Comparison of ENCODE assay signal across 22 cellular contexts in genomic region chr5:141853895-141854626, GRCh38. TPM values are rescaled to one million over a fixed set of nuclear protein-coding genes. Genes with fewer than 3 reads are reported as not detected.
"Had no signal": no experiment of that assay in that cellular context is flagged by ENCODE, and none has a peak within 500 bp of the region (broad histone marks: within the 10 kb centered on the region; RNA-seq: fewer than 3 reads in every experiment).

No MANE protein-coding gene starts in this region.

- H3K4me1 Mint-ChIP-seq: activated T-helper 17 cell treated with anti-CD3 and anti-CD28 coated beads, Interleukin-2, amount 50 U/mL, for 72 hours had no signal

- H3K27ac Mint-ChIP-seq: activated CD4-positive, alpha-beta T cell treated with anti-CD3 and anti-CD28 coated beads, Interleukin-2, amount 10 ng/mL, durations not matched to agents 24 days and 14 days; activated CD8-positive, alpha-beta T cell treated with anti-CD3 and anti-CD28 coated beads for 36 hours; activated naive CD8-positive, alpha-beta T cell treated with anti-CD3 and anti-CD28 coated beads for 36 hours; activated T-helper 17 cell treated with anti-CD3 and anti-CD28 coated beads, Interleukin-2, amount 50 U/mL, for 72 hours; stimulated activated memory B cell treated with anti-CD40 and anti-IgM and Interleukin-4, amounts not matched to agents 10 μg/mL and 1 μg/mL and 100 μg/mL, for 72 hours had no signal

- H3K9me3 ChIP-seq: body of pancreas, ovary, right lobe of liver, thoracic aorta had no signal

- H3K4me3 ChIP-seq: body of pancreas, ovary, right lobe of liver, smooth muscle cell, thoracic aorta had no signal

- H3K9me3 Mint-ChIP-seq: activated CD4-positive, alpha-beta T cell treated with anti-CD3 and anti-CD28 coated beads, Interleukin-2, amount 10 ng/mL, durations not matched to agents 24 days and 14 days; activated CD8-positive, alpha-beta T cell treated with anti-CD3 and anti-CD28 coated beads for 36 hours; activated naive CD8-positive, alpha-beta T cell treated with anti-CD3 and anti-CD28 coated beads for 36 hours; activated T-helper 17 cell treated with anti-CD3 and anti-CD28 coated beads, Interleukin-2, amount 50 U/mL, for 72 hours; stimulated activated memory B cell treated with anti-CD40 and anti-IgM and Interleukin-4, amounts not matched to agents 10 μg/mL and 1 μg/mL and 100 μg/mL, for 72 hours had no signal

- H3K27ac ChIP-seq: body of pancreas, ovary, right lobe of liver, thoracic aorta had no signal

- H3K4me2 ChIP-seq: smooth muscle cell had no signal

- H3K36me3 Mint-ChIP-seq: activated naive CD8-positive, alpha-beta T cell treated with anti-CD3 and anti-CD28 coated beads for 36 hours; stimulated activated memory B cell treated with anti-CD40 and anti-IgM and Interleukin-4, amounts not matched to agents 10 μg/mL and 1 μg/mL and 100 μg/mL, for 72 hours had no signal

- H3K36me3 ChIP-seq: ovary, right lobe of liver, thoracic aorta had no signal

- DNase-seq: activated CD4-positive, alpha-beta T cell treated with anti-CD3 and anti-CD28 coated beads, Interleukin-2, amount 10 ng/mL, durations not matched to agents 24 days and 14 days; activated CD8-positive, alpha-beta T cell treated with anti-CD3 and anti-CD28 coated beads for 36 hours; activated naive CD4-positive, alpha-beta T cell; activated naive CD8-positive, alpha-beta T cell treated with anti-CD3 and anti-CD28 coated beads for 36 hours; activated T-cell treated with anti-CD3 and anti-CD28 coated beads, Interleukin-2, amount 50 U/mL, for 1 hour; amygdala; body of pancreas; erythroblast; foreskin melanocyte; glutamatergic neuron; hippocampal formation; kidney glomerular epithelial cell; left ventricle myocardium superior; ovary; stimulated activated CD4-positive, alpha-beta T cell treated with anti-CD3 and anti-CD28 coated beads, Interleukin-4, amount 100 ng/mL, for 24 hours; T1000 had no signal

- H3K27me3 ChIP-seq: body of pancreas, ovary, right lobe of liver had no signal

- H3K27me3 Mint-ChIP-seq: activated CD4-positive, alpha-beta T cell treated with anti-CD3 and anti-CD28 coated beads, Interleukin-2, amount 10 ng/mL, durations not matched to agents 24 days and 14 days; activated CD8-positive, alpha-beta T cell treated with anti-CD3 and anti-CD28 coated beads for 36 hours; activated naive CD8-positive, alpha-beta T cell treated with anti-CD3 and anti-CD28 coated beads for 36 hours had no signal

- H3K4me3 Mint-ChIP-seq: activated CD4-positive, alpha-beta T cell treated with anti-CD3 and anti-CD28 coated beads, Interleukin-2, amount 10 ng/mL, durations not matched to agents 24 days and 14 days; activated CD8-positive, alpha-beta T cell treated with anti-CD3 and anti-CD28 coated beads for 36 hours; activated naive CD8-positive, alpha-beta T cell treated with anti-CD3 and anti-CD28 coated beads for 36 hours; activated T-helper 17 cell treated with anti-CD3 and anti-CD28 coated beads, Interleukin-2, amount 50 U/mL, for 72 hours; stimulated activated memory B cell treated with anti-CD40 and anti-IgM and Interleukin-4, amounts not matched to agents 10 μg/mL and 1 μg/mL and 100 μg/mL, for 72 hours had no signal

- ATAC-seq: activated CD8-positive, alpha-beta T cell treated with anti-CD3 and anti-CD28 coated beads for 36 hours; activated T-helper 17 cell treated with anti-CD3 and anti-CD28 coated beads, Interleukin-2, amount 50 U/mL, for 72 hours; body of pancreas; left ventricle myocardium superior; right lobe of liver; stimulated activated memory B cell treated with anti-CD40 and anti-IgM and Interleukin-4, amounts not matched to agents 10 μg/mL and 1 μg/mL and 100 μg/mL, for 72 hours had no signal

RNA-seq across cellular contexts. Expression of gene PCDH1, which starts 24.1 kb away (rescaled TPM):
- total RNA-seq: activated CD4-positive, alpha-beta T cell treated with anti-CD3 and anti-CD28 coated beads, Interleukin-2, amount 10 ng/mL, durations not matched to agents 24 days and 14 days; activated naive CD8-positive, alpha-beta T cell treated with anti-CD3 and anti-CD28 coated beads for 36 hours; T-helper 1 cell treated with Interleukin-12 subunit alpha and Interleukin-12 subunit beta and Interleukin-4 antibody, amounts not matched to agents 30 ng/mL and 1 ng/mL, for 36 hours had no signal
